Comparison of ENCODE assay signal across 8 cellular contexts in the genomic region with DNA sequence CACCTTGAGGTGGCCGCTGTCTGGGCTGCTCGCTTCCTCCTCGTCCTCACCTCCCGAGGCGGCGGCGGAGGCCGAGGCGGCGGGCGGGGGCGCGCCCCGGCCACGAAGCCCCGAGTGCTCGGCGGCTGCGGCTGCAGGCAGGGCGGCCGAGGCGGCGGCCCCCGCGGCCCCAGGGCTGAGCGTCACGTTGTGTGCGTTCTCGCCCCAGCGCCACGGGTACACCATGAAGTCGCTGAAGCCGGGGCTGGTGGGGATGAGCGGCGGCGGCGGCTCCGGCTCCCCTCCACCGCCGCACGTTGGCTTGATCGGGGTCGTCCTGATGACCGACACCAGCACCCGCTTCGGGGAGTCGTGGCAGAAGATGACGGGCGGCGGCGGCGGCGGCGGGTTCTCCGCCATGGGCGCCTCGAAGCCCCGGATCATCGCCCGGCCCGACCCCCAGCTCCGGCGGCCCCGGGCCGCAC. TPM values are rescaled to one million over a fixed set of nuclear protein-coding genes. Genes with fewer than 3 reads are reported as not detected.
A peak's percentile ranks its signal among the peaks of the same experiment; 100 is the strongest.
DNase-seq lines count a peak whose midpoint lies in the region; ATAC-seq and TF ChIP-seq lines count a peak whose summit lies in the region.

No MANE protein-coding gene starts in this region.

- H2AFZ ChIP-seq in Karpas-422 (ENCODE audit: low read length), result no peak overlapping the region

- H4K20me1 ChIP-seq in Karpas-422 (ENCODE audit: insufficient read depth, low read depth, low read length), result peaks cover 7% of the 10 kb centered on the region; the same call in 1 of the 2 replicates

- H3K4me1 ChIP-seq in Karpas-422 (ENCODE audit: low read length), result peaks cover 60% of the 10 kb centered on the region

- H3K4me2 ChIP-seq in Karpas-422 (ENCODE audit: low read depth, low read length, poor library complexity, severe bottlenecking), result peak overlapping the region; percentile 88

- in situ Hi-C loops in astrocyte of the cerebellum (cut with HindIII; ENCODE audit: low sequenced_read_pairs), result no loop called here

- DNase-seq in Karpas-422 (no peak), astrocyte of the cerebellum (ENCODE audit: low read depth) (no peak), kidney epithelial cell (ENCODE audit: low read depth) (no peak), dermis blood vessel endothelial cell (no peak), CD1c-positive myeloid dendritic cell (ENCODE audit: extremely low spot score) (no peak), NCI-H1105 treated with DMSO at 0.1 percent for 48 hours (lab: John Stamatoyannopoulos, UW) (no peak)
- DNase-seq in stimulated activated naive CD8-positive, alpha-beta T cell treated with anti-CD3 and anti-CD28 coated beads, Interleukin-15, Interleukin-2, amounts not matched to agents 100 U/mL and 50 U/mL, for 24 hours, result peak; percentile 50

- H3K9me3 ChIP-seq in Karpas-422 (ENCODE audit: low read length), result no peaks in the 10 kb centered on the region

- H3K4me3 ChIP-seq in Karpas-422 (ENCODE audit: low read length), result peak overlapping the region; percentile 99
- peak overlapping the region; percentile 89 for H3K4me3 ChIP-seq in astrocyte of the cerebellum (ENCODE audit: low read depth, low read length)
- H3K4me3 ChIP-seq in kidney epithelial cell (ENCODE audit: low read depth, low read length), result peak overlapping the region; percentile 81

- H3K9ac ChIP-seq in Karpas-422 (ENCODE audit: low read length), result peak overlapping the region; percentile 96

- H3K79me2 ChIP-seq in Karpas-422 (ENCODE audit: low read length), result peaks cover 56% of the 10 kb centered on the region

- no peaks in the 10 kb centered on the region for H3K9me2 ChIP-seq in Karpas-422 (replicated peaks; ENCODE audit: insufficient read depth, low read length)

- peak overlapping the region; percentile 90 for H3K27ac ChIP-seq in Karpas-422 (ENCODE audit: low read length)

- ATAC-seq in GM18907 (IDR thresholded peaks at IDR 0.05; ENCODE audit: unreplicated experiment), result peak; percentile 1
- ATAC-seq in stimulated activated naive CD8-positive, alpha-beta T cell treated with anti-CD3 and anti-CD28 coated beads, Interleukin-15, Interleukin-2, amounts not matched to agents 100 U/mL and 50 U/mL, for 24 hours, result no peak

- no peaks in the 10 kb centered on the region; the same call in 1 of the 2 replicates for H3K36me3 ChIP-seq in Karpas-422 (ENCODE audit: insufficient read depth, low read length)
- no peaks in the 10 kb centered on the region for H3K36me3 ChIP-seq in kidney epithelial cell (ENCODE audit: control insufficient read depth, insufficient read depth, low read length)

- no peaks in the 10 kb centered on the region for H3K27me3 ChIP-seq in Karpas-422 (ENCODE audit: low read length)
- no peaks in the 10 kb centered on the region for H3K27me3 ChIP-seq in kidney epithelial cell (ENCODE audit: control insufficient read depth, insufficient read depth, low read length)

- TF ChIP-seq CTCF in astrocyte of the cerebellum (IDR thresholded peaks at IDR 0.05; ENCODE audit: low read depth, low read length, missing control alignments) (no peak), kidney epithelial cell (IDR thresholded peaks at IDR 0.05; ENCODE audit: insufficient read depth, low read length, poor library complexity, severe bottlenecking) (no peak)

RNA-seq across cellular contexts. Expression of gene ZNF367, which starts 0.5 kb away (rescaled TPM):
- 5.5 and 6.8 TPM in 2 replicates for total RNA-seq in Karpas-422 (2014; rRNA removed; shearing (Covaris generic); ENCODE audit: low replicate concordance)
- 1.4 and 2.4 TPM in 2 replicates for total RNA-seq in kidney epithelial cell
- total RNA-seq in dermis blood vessel endothelial cell, result 8.0 and 12.8 TPM in 2 replicates

RNA-seq across cellular contexts. Expression of gene HABP4, which starts 32.3 kb away (rescaled TPM):
- total RNA-seq in Karpas-422 (2014; rRNA removed; shearing (Covaris generic); ENCODE audit: low replicate concordance), result 1.8 and 7.3 TPM in 2 replicates
- total RNA-seq in kidney epithelial cell (21.8 and 26.7 TPM in 2 replicates), dermis blood vessel endothelial cell (7.3 and 9.0 TPM in 2 replicates)

RNA-seq across cellular contexts. Expression of gene SLC35D2, which starts 34.1 kb away (rescaled TPM):
- 0.51 and 1.9 TPM in 2 replicates for total RNA-seq in Karpas-422 (2014; rRNA removed; shearing (Covaris generic); ENCODE audit: low replicate concordance)
- total RNA-seq in kidney epithelial cell, result 49.5 and 50.4 TPM in 2 replicates
- 29.2 and 31.1 TPM in 2 replicates for total RNA-seq in dermis blood vessel endothelial cell

Comparison
In these comparisons a context has a peak if more than half of its experiments do, and no peak if none do; other contexts are left out.
1. RNA of gene SLC35D2, which starts 34.1 kb away (total RNA-seq): 49.5 to 50.4 TPM in kidney epithelial cell and 29.2 to 31.1 TPM in dermis blood vessel endothelial cell; 0.51 to 1.9 TPM in Karpas-422; every median in the first group is over 10 times any median in the second.
2. Peak in every context shown above with its lines, with median percentiles within 50 percentile points of each other: H3K4me3 ChIP-seq.